1 cellular context compared by ENCODE assay signal in genomic region chr6:44439270-44440045, GRCh38.
TF ChIP-seq lines count a peak whose summit lies in the region.

No MANE protein-coding gene starts in this region.

TF ChIP-seq in HepG2, 621 proteins besides CTCF, POLR2A, EP300 and RAD21:
- TF ChIP-seq, protein P1, sequence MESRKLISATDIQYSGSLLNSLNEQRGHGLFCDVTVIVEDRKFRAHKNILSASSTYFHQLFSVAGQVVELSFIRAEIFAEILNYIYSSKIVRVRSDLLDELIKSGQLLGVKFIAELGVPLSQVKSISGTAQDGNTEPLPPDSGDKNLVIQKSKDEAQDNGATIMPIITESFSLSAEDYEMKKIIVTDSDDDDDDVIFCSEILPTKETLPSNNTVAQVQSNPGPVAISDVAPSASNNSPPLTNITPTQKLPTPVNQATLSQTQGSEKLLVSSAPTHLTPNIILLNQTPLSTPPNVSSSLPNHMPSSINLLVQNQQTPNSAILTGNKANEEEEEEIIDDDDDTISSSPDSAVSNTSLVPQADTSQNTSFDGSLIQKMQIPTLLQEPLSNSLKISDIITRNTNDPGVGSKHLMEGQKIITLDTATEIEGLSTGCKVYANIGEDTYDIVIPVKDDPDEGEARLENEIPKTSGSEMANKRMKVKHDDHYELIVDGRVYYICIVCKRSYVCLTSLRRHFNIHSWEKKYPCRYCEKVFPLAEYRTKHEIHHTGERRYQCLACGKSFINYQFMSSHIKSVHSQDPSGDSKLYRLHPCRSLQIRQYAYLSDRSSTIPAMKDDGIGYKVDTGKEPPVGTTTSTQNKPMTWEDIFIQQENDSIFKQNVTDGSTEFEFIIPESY (CRISPR knock-in tag; IDR thresholded peaks at IDR 0.05), result peak; percentile 41; the same call in 1 of the 2 replicates
- TF ChIP-seq ZNF550 (CRISPR knock-in tag; IDR thresholded peaks at IDR 0.05; ENCODE audit: borderline replicate concordance) (no peak), FOSL2 (CRISPR knock-in tag; IDR thresholded peaks at IDR 0.05) (peak; percentile 31; the same call in 1 of the 2 replicates)
